8 cellular contexts compared by ENCODE assay signal in the genomic region with DNA sequence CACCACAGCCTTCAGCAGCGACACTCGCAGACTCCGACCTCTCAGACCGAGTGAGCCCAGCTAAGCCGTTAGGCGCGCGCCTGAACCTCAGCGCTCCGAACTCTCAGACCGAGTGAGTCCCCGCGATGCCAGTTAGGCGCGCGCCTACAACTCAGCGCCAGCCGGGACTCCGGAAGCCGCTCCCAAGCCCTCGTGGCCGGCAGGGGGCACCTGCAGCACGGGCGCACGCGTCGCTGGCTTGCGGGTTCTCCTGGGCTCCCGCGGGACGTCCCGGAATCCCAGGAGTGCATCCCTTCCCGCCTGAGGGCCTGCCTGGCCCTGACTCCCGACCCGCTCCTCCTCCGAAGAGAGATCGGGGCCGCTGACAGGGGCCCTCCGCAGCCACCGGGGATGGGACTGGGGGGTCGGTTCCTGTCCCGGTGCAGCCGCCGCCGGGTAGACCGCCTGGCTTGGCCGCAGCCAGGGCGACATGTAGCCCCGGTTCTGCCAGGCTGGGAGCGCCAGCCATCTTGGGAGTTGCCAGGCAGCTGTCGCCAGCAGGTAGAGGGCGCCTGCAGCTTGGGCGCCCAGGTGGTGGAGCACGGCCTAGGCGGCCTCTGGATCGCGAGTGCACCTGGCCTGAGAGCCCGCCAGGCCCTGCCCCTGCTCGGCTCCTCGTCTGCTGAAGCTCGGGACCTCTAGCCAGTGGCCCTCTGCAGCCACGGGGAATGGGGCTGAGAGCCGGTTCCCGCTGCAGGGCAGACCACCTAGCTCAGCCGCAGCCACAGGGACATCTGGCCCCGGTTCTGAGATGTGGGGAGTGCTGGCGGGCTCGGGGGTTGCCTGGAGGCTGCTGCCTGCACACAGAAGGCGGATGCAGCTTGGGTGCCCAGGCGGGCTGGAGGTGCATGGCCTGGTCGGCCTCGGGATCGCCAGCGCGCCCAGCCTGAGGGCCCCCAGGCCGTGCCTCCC. TPM values are rescaled to one million over a fixed set of nuclear protein-coding genes. Genes with fewer than 3 reads are reported as not detected.
DNase-seq lines count a peak whose midpoint lies in the region; ATAC-seq and TF ChIP-seq lines count a peak whose summit lies in the region.

A gene (minus strand): TSS at position 114 of the 951 bp plus-strand sequence. CDS start 311 bp downstream, outside the sequence.

- in situ Hi-C loops in transverse colon (cut with MboI; ENCODE audit: low pct_ligation_motif_present in 1 of 4, low pct_unique_long_range_greater_than_20kb in 1 of 4, low sequenced_read_pairs in 3 of 4) = no loop called here

- intact Hi-C loops in Right ventricle myocardium superior (cut with DNase I) (no loop called here), transverse colon (cut with DNase I; ENCODE audit: low total_unique reads) (no loop called here)

- DNase-seq in COR-L47 (lab: John Stamatoyannopoulos, UW) = peak; percentile 95
- peak; percentile 51 for DNase-seq in HuH-7.5 (ENCODE audit: low spot score)
- DNase-seq in RWPE2 (ENCODE audit: low spot score) = peak; percentile 92
- DNase-seq in Right ventricle myocardium superior = peak; percentile 84
- DNase-seq in omental fat pad (ENCODE audit: low spot score) = no peak
- peak; percentile 90 for DNase-seq in transverse colon

- peak within 1 kb of the TSS; percentile 95 for H3K27ac Mint-ChIP-seq in activated naive CD4-positive, alpha-beta T cell treated with anti-CD3 and anti-CD28 coated beads, Interleukin-2, amount 50 U/mL, for 24 hours

- WGBS in transverse colon (ENCODE audit: low coverage in 1 of 2), 2 donors = 8% methylated on average over 59 of the region's 76 CpGs; no CpG with 5 or more reads in 1 of the 2 donors

- TF ChIP-seq CTCF in RWPE2 (IDR thresholded peaks at IDR 0.05; ENCODE audit: poor library complexity, severe bottlenecking) (peak; percentile 91), omental fat pad (IDR thresholded peaks at IDR 0.05) (no peak), transverse colon (IDR thresholded peaks at IDR 0.05) (peak; percentile 53 to 81 (median 61))

- H3K27me3 ChIP-seq in RWPE2 (ENCODE audit: insufficient read depth, poor library complexity, severe bottlenecking) (no peaks in the 10 kb centered on the region), transverse colon (peaks cover 76% of the 10 kb centered on the region)

- H3K4me3 ChIP-seq in RWPE2 (ENCODE audit: severe bottlenecking) (peak within 1 kb of the TSS; percentile 53), transverse colon (peak within 1 kb of the TSS; percentile 31 to 54 (median 48))

- H3K9me3 ChIP-seq in RWPE2 (ENCODE audit: severe bottlenecking) = no peaks in the 10 kb centered on the region
- peaks cover 0 to 14% of the 10 kb centered on the region in 2 donors for H3K9me3 ChIP-seq in transverse colon

- H3K4me1 Mint-ChIP-seq in activated naive CD4-positive, alpha-beta T cell treated with anti-CD3 and anti-CD28 coated beads, Interleukin-2, amount 50 U/mL, for 24 hours = peaks cover 24% of the 10 kb centered on the region

- H3K27me3 Mint-ChIP-seq in activated naive CD4-positive, alpha-beta T cell treated with anti-CD3 and anti-CD28 coated beads, Interleukin-2, amount 50 U/mL, for 24 hours = peaks cover 7% of the 10 kb centered on the region

- H3K36me3 Mint-ChIP-seq in activated naive CD4-positive, alpha-beta T cell treated with anti-CD3 and anti-CD28 coated beads, Interleukin-2, amount 50 U/mL, for 24 hours = peaks cover 2% of the 10 kb centered on the region

- ATAC-seq in GM21390 (IDR thresholded peaks at IDR 0.05; ENCODE audit: unreplicated experiment) (peak; percentile 72), RWPE2 (ENCODE audit: low read depth) (peak; percentile 85), Right ventricle myocardium superior (ENCODE audit: poor library complexity) (peak; percentile 92), omental fat pad (ENCODE audit: low FRiP score) (peak; percentile 76)

- H3K36me3 ChIP-seq in RWPE2 (ENCODE audit: low read depth) (peaks cover 7% of the 10 kb centered on the region; the same call in 1 of the 2 replicates), transverse colon (no peaks in the 10 kb centered on the region)

- H3K9me3 Mint-ChIP-seq in activated naive CD4-positive, alpha-beta T cell treated with anti-CD3 and anti-CD28 coated beads, Interleukin-2, amount 50 U/mL, for 24 hours = peaks cover 3% of the 10 kb centered on the region

- H3K27ac ChIP-seq in RWPE2 (ENCODE audit: poor library complexity, severe bottlenecking) (peak within 1 kb of the TSS; percentile 62), transverse colon (peak within 1 kb of the TSS; percentile 63 to 84 (median 82))

- no peak for TF ChIP-seq EP300 in transverse colon (IDR thresholded peaks at IDR 0.05; ENCODE audit: low read depth)

- H3K4me1 ChIP-seq in RWPE2 (ENCODE audit: insufficient read depth, poor library complexity, severe bottlenecking) = no peaks in the 10 kb centered on the region
- peaks cover 3 to 33% (median 19%) of the 10 kb centered on the region in 4 donors for H3K4me1 ChIP-seq in transverse colon

- TF ChIP-seq POLR2A in transverse colon (IDR thresholded peaks at IDR 0.05) = peak; percentile 53

- H3K4me3 Mint-ChIP-seq in activated naive CD4-positive, alpha-beta T cell treated with anti-CD3 and anti-CD28 coated beads, Interleukin-2, amount 50 U/mL, for 24 hours = peak within 1 kb of the TSS; percentile 90

RNA-seq across cellular contexts. Expression of the gene that starts here (rescaled TPM):
- total RNA-seq in Right ventricle myocardium superior (3.0 TPM), omental fat pad (1 to 10 TPM in 1 of 4 donors, under 1 TPM in 2, not detected in 1; 0.13 to 1.9 (median 0.48) TPM), transverse colon (10 to 100 TPM in 3 of 4 donors, 1 to 10 TPM in 1; 5.6 to 15.4 (median 12.5) TPM)

Comparison
In these comparisons a context has a peak if more than half of its experiments do, and no peak if none do; other contexts are left out.
1. CTCF ChIP-seq: peak in RWPE2 (single experiment) and transverse colon (5 of 5); none in omental fat pad (0 of 3).
2. Peak in every context shown above with its lines, with median percentiles within 50 percentile points of each other: ATAC-seq.